Comparison of ENCODE assay signal across 19 cellular contexts in the genomic region with DNA sequence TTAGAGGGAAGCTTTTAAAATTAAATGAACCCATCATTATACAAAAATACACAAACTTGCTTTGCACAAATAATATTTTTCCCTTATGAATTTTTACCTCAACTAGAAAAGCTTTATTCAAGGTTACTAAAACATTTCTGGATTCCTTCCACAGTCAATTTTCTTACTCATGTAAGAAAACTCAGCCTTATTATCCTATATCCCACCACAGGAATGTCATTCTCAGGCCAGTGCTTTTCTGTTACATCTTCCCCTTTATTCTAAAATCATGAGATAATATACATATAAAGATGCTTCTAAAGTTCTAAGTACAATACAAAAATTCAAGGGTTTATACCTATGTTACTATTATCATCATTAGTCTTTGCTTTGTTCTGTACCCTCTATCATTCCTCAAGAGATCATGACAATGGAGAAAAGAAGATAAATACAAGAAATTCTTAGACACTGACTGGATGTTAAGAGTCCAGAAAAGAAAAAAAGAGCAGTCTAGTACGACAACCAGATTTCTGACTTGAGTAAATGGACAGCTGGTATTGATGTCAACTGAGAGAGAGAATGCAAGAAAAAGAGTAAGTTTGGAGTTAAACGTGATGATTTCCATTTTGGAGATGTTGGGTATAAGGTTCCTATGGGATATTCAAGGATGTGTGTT.
DNase-seq lines count a peak whose midpoint lies in the region; ATAC-seq and TF ChIP-seq lines count a peak whose summit lies in the region.
"Had no signal": no experiment of that assay in that cellular context is flagged by ENCODE, and none has a peak within 500 bp of the region (broad histone marks: within the 10 kb centered on the region; RNA-seq: fewer than 3 reads in every experiment).

No MANE protein-coding gene starts in this region.

- DNase-seq in EL: peak; percentile 75
- DNase-seq in RPMI7951 (ENCODE audit: low read depth): peak; percentile 39
- peak; percentile 77 to 90 for DNase-seq in fibroblast of lung (ENCODE audit: low read depth in 2 of 2)
- DNase-seq in osteocyte (ENCODE audit: extremely low spot score, unreplicated experiment): no peak
- no peak for DNase-seq in iPS-NIHi11 (ENCODE audit: low spot score)
- DNase-seq in GM19238 (ENCODE audit: insufficient read length, low spot score): no peak
- DNase-seq in left cardiac atrium: no peak
- DNase-seq in WERI-Rb-1: no peak
- DNase-seq: activated CD4-positive, alpha-beta memory T cell treated with anti-CD3 and anti-CD28 coated beads, Interleukin-2, amount 10 ng/mL, durations not matched to agents 7 days and 5 days; activated naive CD8-positive, alpha-beta T cell treated with anti-CD3 and anti-CD28 coated beads, Interleukin-2, amount 10 ng/mL, durations not matched to agents 7 days and 5 days; activated T-cell treated with anti-CD3 and anti-CD28 coated beads, Interleukin-2, amount 50 U/mL, for 48 hours; lower lobe of right lung; naive B cell; NCI-H1417; Peyer's patch; posterior cingulate gyrus; testis had no signal

- H3K9ac ChIP-seq in fibroblast of lung (ENCODE audit: insufficient read depth, low read length): no peak overlapping the region
- H3K9ac ChIP-seq: BLaER1 treated with 17β-estradiol and CSF1 and Interleukin-3, amounts not matched to agents 10 nM and 100 nM had no signal

- no peaks in the 10 kb centered on the region for H3K27me3 Mint-ChIP-seq in osteocyte (ENCODE audit: unreplicated experiment)
- H3K27me3 Mint-ChIP-seq: activated CD4-positive, alpha-beta memory T cell treated with anti-CD3 and anti-CD28 coated beads, Interleukin-2, amount 10 ng/mL, durations not matched to agents 7 days and 5 days; activated naive CD8-positive, alpha-beta T cell treated with anti-CD3 and anti-CD28 coated beads, Interleukin-2, amount 10 ng/mL, durations not matched to agents 7 days and 5 days; naive B cell had no signal

- TF ChIP-seq CTCF in fibroblast of lung (conservative IDR thresholded peaks at IDR 0.05 in 1 of 2, IDR thresholded peaks at IDR 0.05 in 1 of 2; ENCODE audit: low read depth in 1 of 2, low read length in 2 of 2) (no peak), osteocyte (IDR thresholded peaks at IDR 0.05) (no peak), WERI-Rb-1 (IDR thresholded peaks at IDR 0.05; ENCODE audit: low read depth, low read length) (no peak)

- H4K20me1 ChIP-seq in fibroblast of lung (ENCODE audit: control insufficient read depth, extremely low read depth, insufficient read depth, low read length): no peaks in the 10 kb centered on the region
- H4K20me1 ChIP-seq: BLaER1 treated with 17β-estradiol and CSF1 and Interleukin-3, amounts not matched to agents 10 nM and 100 nM had no signal

- no peak for ATAC-seq in left cardiac atrium
- ATAC-seq: lower lobe of right lung had no signal

- no peaks in the 10 kb centered on the region for H3K9me3 Mint-ChIP-seq in osteocyte (ENCODE audit: unreplicated experiment)
- H3K9me3 Mint-ChIP-seq: activated CD4-positive, alpha-beta memory T cell treated with anti-CD3 and anti-CD28 coated beads, Interleukin-2, amount 10 ng/mL, durations not matched to agents 7 days and 5 days; activated naive CD8-positive, alpha-beta T cell treated with anti-CD3 and anti-CD28 coated beads, Interleukin-2, amount 10 ng/mL, durations not matched to agents 7 days and 5 days; naive B cell had no signal

- H3K4me3 ChIP-seq in fibroblast of lung (replicated peaks in 1 of 4; ENCODE audit: control extremely low read depth in 1 of 4, insufficient read depth in 1 of 4, low read depth in 3 of 4, low read length in 4 of 4) (no peak overlapping the region), WERI-Rb-1 (ENCODE audit: low read depth, low read length) (no peak overlapping the region)
- H3K4me3 ChIP-seq: BLaER1 treated with 17β-estradiol and CSF1 and Interleukin-3, amounts not matched to agents 10 nM and 100 nM; lower lobe of right lung; Peyer's patch; testis had no signal

- H3K79me2 ChIP-seq in fibroblast of lung (ENCODE audit: control insufficient read depth, insufficient read depth, low read length): no peaks in the 10 kb centered on the region

- H3K9me3 ChIP-seq in fibroblast of lung (ENCODE audit: control insufficient read depth, insufficient read depth, low read depth, low read length) (no peaks in the 10 kb centered on the region), WERI-Rb-1 (ENCODE audit: severe bottlenecking) (no peaks in the 10 kb centered on the region)
- H3K9me3 ChIP-seq: BLaER1 treated with 17β-estradiol and CSF1 and Interleukin-3, amounts not matched to agents 10 nM and 100 nM; lower lobe of right lung; Peyer's patch; testis had no signal

- H3K4me2 ChIP-seq in fibroblast of lung (ENCODE audit: extremely low read depth, insufficient read depth, low read length): no peak overlapping the region
- H3K4me2 ChIP-seq: BLaER1 treated with 17β-estradiol and CSF1 and Interleukin-3, amounts not matched to agents 10 nM and 100 nM had no signal

- no peak overlapping the region for H3K4me3 Mint-ChIP-seq in osteocyte (ENCODE audit: unreplicated experiment)
- H3K4me3 Mint-ChIP-seq: activated CD4-positive, alpha-beta memory T cell treated with anti-CD3 and anti-CD28 coated beads, Interleukin-2, amount 10 ng/mL, durations not matched to agents 7 days and 5 days; activated naive CD8-positive, alpha-beta T cell treated with anti-CD3 and anti-CD28 coated beads, Interleukin-2, amount 10 ng/mL, durations not matched to agents 7 days and 5 days; naive B cell had no signal

- H3K27ac ChIP-seq in fibroblast of lung (ENCODE audit: insufficient read depth, low read length) (no peak overlapping the region), WERI-Rb-1 (no peak overlapping the region)
- H3K27ac ChIP-seq: BLaER1 treated with 17β-estradiol and CSF1 and Interleukin-3, amounts not matched to agents 10 nM and 100 nM; HL-60; lower lobe of right lung; Peyer's patch; testis had no signal

- peak overlapping the region; percentile 75 for H3K27ac Mint-ChIP-seq in osteocyte (ENCODE audit: unreplicated experiment)
- H3K27ac Mint-ChIP-seq: activated CD4-positive, alpha-beta memory T cell treated with anti-CD3 and anti-CD28 coated beads, Interleukin-2, amount 10 ng/mL, durations not matched to agents 7 days and 5 days; activated naive CD8-positive, alpha-beta T cell treated with anti-CD3 and anti-CD28 coated beads, Interleukin-2, amount 10 ng/mL, durations not matched to agents 7 days and 5 days had no signal

- H3K27me3 ChIP-seq in fibroblast of lung (ENCODE audit: control insufficient read depth, insufficient read depth, low read length): no peaks in the 10 kb centered on the region
- no peaks in the 10 kb centered on the region for H3K27me3 ChIP-seq in WERI-Rb-1 (ENCODE audit: insufficient read depth, low read depth, severe bottlenecking)
- H3K27me3 ChIP-seq: BLaER1 treated with 17β-estradiol and CSF1 and Interleukin-3, amounts not matched to agents 10 nM and 100 nM; Peyer's patch; testis had no signal

- H3K36me3 Mint-ChIP-seq in osteocyte (ENCODE audit: unreplicated experiment): peaks cover 15% of the 10 kb centered on the region

- intact Hi-C loops in left cardiac atrium (cut with DNase I): no loop called here

- H3K36me3 ChIP-seq in fibroblast of lung (ENCODE audit: control insufficient read depth, insufficient read depth, low read length) (no peaks in the 10 kb centered on the region), WERI-Rb-1 (peaks cover 26% of the 10 kb centered on the region)

- no peak overlapping the region for H2AFZ ChIP-seq in fibroblast of lung (ENCODE audit: low read length)

- H3K4me1 Mint-ChIP-seq in osteocyte (ENCODE audit: unreplicated experiment): peaks cover 28% of the 10 kb centered on the region
- H3K4me1 Mint-ChIP-seq: activated CD4-positive, alpha-beta memory T cell treated with anti-CD3 and anti-CD28 coated beads, Interleukin-2, amount 10 ng/mL, durations not matched to agents 7 days and 5 days; activated naive CD8-positive, alpha-beta T cell treated with anti-CD3 and anti-CD28 coated beads, Interleukin-2, amount 10 ng/mL, durations not matched to agents 7 days and 5 days had no signal

- peaks cover 5% of the 10 kb centered on the region for H3K4me1 ChIP-seq in fibroblast of lung (ENCODE audit: control insufficient read depth, extremely low read depth, insufficient read depth, low read length)
- H3K4me1 ChIP-seq: lower lobe of right lung, Peyer's patch had no signal

Comparison
In these comparisons a context has a peak if more than half of its experiments do, and no peak if none do; other contexts are left out.
1. DNase-seq: peak in EL (single experiment), RPMI7951 (single experiment) and fibroblast of lung (2 of 2); none in osteocyte (single experiment), iPS-NIHi11 (single experiment), GM19238 (single experiment), left cardiac atrium (single experiment) and WERI-Rb-1 (single experiment).